ENCODE assay signal across 8 cellular contexts in genomic region chrX:120308959-120309872, GRCh38. TPM values are rescaled to one million over a fixed set of nuclear protein-coding genes. Genes with fewer than 3 reads are reported as not detected.
A peak's percentile ranks its signal among the peaks of the same experiment; 100 is the strongest.
DNase-seq lines count a peak whose midpoint lies in the region; ATAC-seq, FAIRE-seq and TF ChIP-seq lines count a peak whose summit lies in the region.

No MANE protein-coding gene starts in this region.

- peak overlapping the region; percentile 93 for H3K4me2 ChIP-seq in PC-3 (ENCODE audit: low read length)

- no peak for TF ChIP-seq POLR2A in uterus (IDR thresholded peaks at IDR 0.05)

- no peaks in the 10 kb centered on the region for H3K36me3 ChIP-seq in PC-3 (ENCODE audit: low read depth, low read length)
- no peaks in the 10 kb centered on the region for H3K36me3 ChIP-seq in psoas muscle (ENCODE audit: insufficient read depth in 1 of 2, low read depth in 1 of 2)
- H3K36me3 ChIP-seq in uterus = no peaks in the 10 kb centered on the region

- H3K9me2 ChIP-seq in PC-3 (replicated peaks; ENCODE audit: low read length) = no peaks in the 10 kb centered on the region

- H3K79me2 ChIP-seq in PC-3 (ENCODE audit: low read length) = no peaks in the 10 kb centered on the region

- BruUV-seq in PC-3 (replicated peaks; lab: Mats Ljungman, UMichigan) = no TSS peak

- H2AFZ ChIP-seq in PC-3 (ENCODE audit: low read length) = peak overlapping the region; percentile 92

- intact Hi-C loops in PC-3 (cut with micrococcal nuclease) = loop anchor here (5.0 kb wide), 1 partner anchor 57 kb away; the partner anchor contains the start of gene ZBTB33
- intact Hi-C loops in left cardiac atrium (cut with DNase I) = no loop called here
- intact Hi-C loops in psoas muscle (cut with DNase I) = loop anchor here in 1 of 2 donors (5.0 kb wide), 1 partner anchor 57 kb away; the partner anchor contains the start of gene ZBTB33
- intact Hi-C loops in uterus (cut with DNase I; ENCODE audit: low total_unique reads) = no loop called here

- H3F3A ChIP-seq in PC-3 (ENCODE audit: low read length, unreplicated experiment) = no peaks in the 10 kb centered on the region

- peak; percentile 57 for TF ChIP-seq CTCF in PC-3 (conservative IDR thresholded peaks at IDR 0.05; ENCODE audit: low read depth, low read length)
- peak; percentile 35 for TF ChIP-seq CTCF in psoas muscle (IDR thresholded peaks at IDR 0.05)
- peak in 2 of 4 experiments; percentile 30 to 41 for TF ChIP-seq CTCF in uterus (IDR thresholded peaks at IDR 0.05)

- peak overlapping the region; percentile 16; the same call in 1 of the 2 replicates for H3K9ac ChIP-seq in PC-3 (ENCODE audit: low read length)

- 3 to 36% (median 7%) methylated on average over 38 to 52 of the region's 52 CpGs for WGBS in psoas muscle, 3 donors

- FAIRE-seq in GM19239 (lab: Jason Lieb, UNC) = peak; percentile 100

- H3K4me1 ChIP-seq in PC-3 (ENCODE audit: insufficient read depth, low read length) (peaks cover 19% of the 10 kb centered on the region), psoas muscle (no peaks in the 10 kb centered on the region), uterus (no peaks in the 10 kb centered on the region)

- no peaks in the 10 kb centered on the region for H4K20me1 ChIP-seq in PC-3 (ENCODE audit: low read length)

- peak; percentile 35 for DNase-seq in Ammon's horn (ENCODE audit: low spot score)
- no peak for DNase-seq in GM19239 (ENCODE audit: insufficient read length, low spot score)
- peak; percentile 77 for DNase-seq in PC-3
- peak; percentile 66 for DNase-seq in activated naive CD4-positive, alpha-beta T cell treated with anti-CD3 and anti-CD28 coated beads, Interleukin-2, amount 50 U/mL, for 16 hours
- DNase-seq in left cardiac atrium = peak; percentile 45
- peak; percentile 52 to 78 for DNase-seq in psoas muscle
- peak; percentile 57 to 73 for DNase-seq in uterus

- H3K27ac ChIP-seq in PC-3 (ENCODE audit: low read length) = no peak overlapping the region
- no peak overlapping the region for H3K27ac ChIP-seq in psoas muscle
- peak overlapping the region in 1 of 2 donors; percentile 60 for H3K27ac ChIP-seq in uterus

- POLR2A ChIA-PET in PC-3 (lab: Charles Lee; ENCODE audit: unreplicated experiment) = no interaction called here

- H3K4me3 ChIP-seq in PC-3 (ENCODE audit: low read length) = peak overlapping the region; percentile 71
- peak overlapping the region; percentile 61 for H3K4me3 ChIP-seq in psoas muscle
- peak overlapping the region; percentile 11 to 48 for H3K4me3 ChIP-seq in uterus

- H3K9me3 ChIP-seq in PC-3 (ENCODE audit: low read length) (no peaks in the 10 kb centered on the region), psoas muscle (no peaks in the 10 kb centered on the region), uterus (no peaks in the 10 kb centered on the region)

- H3K27me3 ChIP-seq in PC-3 (ENCODE audit: low read length) (no peaks in the 10 kb centered on the region), psoas muscle (ENCODE audit: insufficient read depth in 3 of 3, low read length in 2 of 3) (peaks cover 0 to 21% (median 3%) of the 10 kb centered on the region in 3 donors), uterus (no peaks in the 10 kb centered on the region)

- CTCF ChIA-PET in PC-3 (lab: Charles Lee) = interaction anchor here (0.7 kb wide), 1 partner anchor 9 kb away, joined by 3 read pairs; no protein-coding TSS in a partner anchor

- peak; percentile 95 for ATAC-seq in HG03439 (IDR thresholded peaks at IDR 0.05; ENCODE audit: unreplicated experiment)
- ATAC-seq in PC-3 = peak; percentile 86
- ATAC-seq in left cardiac atrium = peak; percentile 61 to 89
- ATAC-seq in psoas muscle = peak; percentile 88 to 96 (median 90)

RNA-seq across cellular contexts. Expression of gene TMEM255A, which starts 2.0 kb away (rescaled TPM):
- total RNA-seq in PC-3 (2014; rRNA removed) (not detected in 2 replicates), left cardiac atrium (1 to 10 TPM in 1 of 2 donors, under 1 TPM in 1; 0.42 to 1.4 TPM), psoas muscle (1 to 10 TPM in 1 of 4 donors, under 1 TPM in 3; 0.06 to 2.0 (median 0.30) TPM), uterus (1 to 10 TPM in 3 of 4 donors, under 1 TPM in 1; 0.51 to 5.7 (median 1.6) TPM)
- under 1 TPM; 0.13 to 0.38 (median 0.14) TPM for polyA plus RNA-seq in psoas muscle

RNA-seq across cellular contexts. Expression of gene ATP1B4, which starts 52.7 kb away (rescaled TPM):
- not detected in 2 replicates for total RNA-seq in PC-3 (2014; rRNA removed)
- under 1 TPM in 1 of 2 donors, not detected in 1; 0.42 TPM for total RNA-seq in left cardiac atrium
- total RNA-seq in psoas muscle = 10 to 100 TPM in 2 of 4 donors, 1 to 10 TPM in 2; 7.1 to 41.5 (median 10.8) TPM
- polyA plus RNA-seq in psoas muscle = 1 to 10 TPM in 2 of 3 donors, under 1 TPM in 1; 0.26 to 7.0 (median 2.1) TPM
- not detected for total RNA-seq in uterus

RNA-seq across cellular contexts. Expression of gene ZBTB33, which starts 58.6 kb away (rescaled TPM):
- total RNA-seq in PC-3 (2014; rRNA removed) = 12.1 and 14.3 TPM in 2 replicates
- 1 to 10 TPM; 5.9 to 7.7 TPM for total RNA-seq in left cardiac atrium
- 1 to 10 TPM; 7.5 to 8.6 (median 7.7) TPM for total RNA-seq in psoas muscle
- 10 to 100 TPM in 1 of 3 donors, 1 to 10 TPM in 2; 2.6 to 11.8 (median 3.5) TPM for polyA plus RNA-seq in psoas muscle
- total RNA-seq in uterus = 10 to 100 TPM in 3 of 4 donors, 1 to 10 TPM in 1; 7.6 to 32.4 (median 12.7) TPM
